ENCODE assay signal across 9 cellular contexts in genomic region chr9:68584110-68585033, GRCh38. TPM values are rescaled to one million over a fixed set of nuclear protein-coding genes. Genes with fewer than 3 reads are reported as not detected.
DNase-seq lines count a peak whose midpoint lies in the region; ATAC-seq and TF ChIP-seq lines count a peak whose summit lies in the region.
"Had no signal": no experiment of that assay in that cellular context is flagged by ENCODE, and none has a peak within 500 bp of the region (broad histone marks: within the 10 kb centered on the region; RNA-seq: fewer than 3 reads in every experiment).

No MANE protein-coding gene starts in this region.

- no peak overlapping the region for H3K4me3 Mint-ChIP-seq in CD4-positive, alpha-beta T cell
- H3K4me3 Mint-ChIP-seq: activated naive CD4-positive, alpha-beta T cell treated with anti-CD3 and anti-CD28 coated beads, Interleukin-2, amount 50 U/mL, for 24 hours had no signal

- no peaks in the 10 kb centered on the region for H3K4me1 Mint-ChIP-seq in CD4-positive, alpha-beta T cell (ENCODE audit: low read depth)
- H3K4me1 Mint-ChIP-seq: activated naive CD4-positive, alpha-beta T cell treated with anti-CD3 and anti-CD28 coated beads, Interleukin-2, amount 50 U/mL, for 24 hours had no signal

- no peaks in the 10 kb centered on the region for H3K36me3 Mint-ChIP-seq in CD4-positive, alpha-beta T cell (ENCODE audit: low read depth)
- H3K36me3 Mint-ChIP-seq: activated naive CD4-positive, alpha-beta T cell treated with anti-CD3 and anti-CD28 coated beads, Interleukin-2, amount 50 U/mL, for 24 hours had no signal

- intact Hi-C loops in CD4-positive, alpha-beta T cell (cut with DNase I, micrococcal nuclease): loop anchor here (1.0 to 5.0 kb wide), 6 partner anchors 358 to 609 kb away; no protein-coding TSS in a partner anchor

- H3K27me3 ChIP-seq in CD4-positive, alpha-beta T cell (ENCODE audit: control insufficient read depth, insufficient read depth, low read length): no peaks in the 10 kb centered on the region

- no peak overlapping the region for H3K27ac Mint-ChIP-seq in CD4-positive, alpha-beta T cell
- H3K27ac Mint-ChIP-seq: activated naive CD4-positive, alpha-beta T cell treated with anti-CD3 and anti-CD28 coated beads, Interleukin-2, amount 50 U/mL, for 24 hours had no signal

- no peaks in the 10 kb centered on the region for H3K9me3 Mint-ChIP-seq in CD4-positive, alpha-beta T cell
- H3K9me3 Mint-ChIP-seq: activated naive CD4-positive, alpha-beta T cell treated with anti-CD3 and anti-CD28 coated beads, Interleukin-2, amount 50 U/mL, for 24 hours had no signal

- POLR2A ChIA-PET in CD4-positive, alpha-beta T cell (lab: Charles Lee): no interaction called here

- TF ChIP-seq CTCF in CD4-positive, alpha-beta T cell (IDR thresholded peaks at IDR 0.05): peak; percentile 100

- no peak overlapping the region for H3K27ac ChIP-seq in CD4-positive, alpha-beta T cell (ENCODE audit: low read depth, low read length)

- CTCF ChIA-PET in CD4-positive, alpha-beta T cell (lab: Charles Lee): interaction anchor here (0.7 to 2.0 kb wide), 2 partner anchors 15 to 415 kb away, joined by 3 to 7 read pairs; no protein-coding TSS in a partner anchor

- H3K9me3 ChIP-seq in CD4-positive, alpha-beta T cell (ENCODE audit: control insufficient read depth, low read length): no peaks in the 10 kb centered on the region

- peak; percentile 100 for ATAC-seq in CD4-positive, alpha-beta T cell (ENCODE audit: poor library complexity)
- ATAC-seq in GM19372 (IDR thresholded peaks at IDR 0.05; ENCODE audit: low read depth, unreplicated experiment) (peak; percentile 84), HG03469 (IDR thresholded peaks at IDR 0.05; ENCODE audit: unreplicated experiment) (peak; percentile 85)

- H3K27me3 Mint-ChIP-seq in CD4-positive, alpha-beta T cell: peaks cover 22% of the 10 kb centered on the region
- H3K27me3 Mint-ChIP-seq: activated naive CD4-positive, alpha-beta T cell treated with anti-CD3 and anti-CD28 coated beads, Interleukin-2, amount 50 U/mL, for 24 hours had no signal

- peak; percentile 69 to 85 (median 74) for DNase-seq in CD4-positive, alpha-beta T cell
- DNase-seq in NCI-H526 treated with DMSO at 0.1 percent for 48 hours (lab: John Stamatoyannopoulos, UW) (peak; percentile 66), ecto neural progenitor cell (ENCODE audit: low spot score) (peak; percentile 85), lung microvascular endothelial cell (ENCODE audit: low read depth in 2 of 2) (peak; percentile 88 to 91)
- peak; percentile 76 to 77 for DNase-seq in activated CD4-positive, alpha-beta T cell treated with anti-CD3 and anti-CD28 coated beads, Interleukin-2, amount 50 U/mL, for 4 hours
- peak; percentile 56 for DNase-seq in stimulated activated CD8-positive, alpha-beta memory T cell treated with anti-CD3 and anti-CD28 coated beads, Interleukin-15, amount 100 ng/mL, for 1 hour (ENCODE audit: low read depth)

RNA-seq across cellular contexts. Expression of gene TMEM252, which starts 43.7 kb away (rescaled TPM):
- total RNA-seq in CD4-positive, alpha-beta T cell: not detected
- total RNA-seq in lung microvascular endothelial cell: not detected in 2 replicates
